ENCODE assay signal across 1 cellular context in genomic region chr10:44975487-44976331, GRCh38.
A peak's percentile ranks its signal among the peaks of the same experiment; 100 is the strongest.
TF ChIP-seq lines count a peak whose summit lies in the region.

No MANE protein-coding gene starts in this region.

TF ChIP-seq in HepG2, 621 proteins besides CTCF, POLR2A, EP300 and RAD21 (continued from another document and continues in another):
- TF ChIP-seq HNF1A (IDR thresholded peaks at IDR 0.05; ENCODE audit: low read depth) (no peak), HNF1A (CRISPR knock-in tag; IDR thresholded peaks at IDR 0.05; ENCODE audit: borderline replicate concordance) (peak; percentile 44; the same call in 1 of the 2 replicates), KAT7 (CRISPR knock-in tag; IDR thresholded peaks at IDR 0.05; ENCODE audit: borderline replicate concordance) (no peak), ZFP36L2 (CRISPR knock-in tag; IDR thresholded peaks at IDR 0.05) (no peak), HNF4G (IDR thresholded peaks at IDR 0.05; ENCODE audit: borderline replicate concordance, low read depth, low read length) (no peak), HNF4G (CRISPR knock-in tag; IDR thresholded peaks at IDR 0.05; ENCODE audit: borderline replicate concordance, low read depth) (0 out of 2 replicates have a peak, but pooled peaks have one; percentile 4), TAF15 (IDR thresholded peaks at IDR 0.05; ENCODE audit: low read depth, low read length, poor library complexity, severe bottlenecking) (no peak), ZNF556 (CRISPR knock-in tag; IDR thresholded peaks at IDR 0.05; ENCODE audit: borderline replicate concordance) (0 out of 2 replicates have a peak, but pooled peaks have one; percentile 34), ZNF564 (CRISPR knock-in tag; IDR thresholded peaks at IDR 0.05) (0 out of 2 replicates have a peak, but pooled peaks have one; percentile 23), ZBTB1 (CRISPR knock-in tag; IDR thresholded peaks at IDR 0.05; ENCODE audit: borderline replicate concordance) (no peak), ZNF282 (IDR thresholded peaks at IDR 0.05; ENCODE audit: partially characterized antibody) (no peak), SSRP1 (CRISPR knock-in tag; IDR thresholded peaks at IDR 0.05) (no peak), ZSCAN31 (CRISPR knock-in tag; IDR thresholded peaks at IDR 0.05; ENCODE audit: low read depth) (peak; percentile 56; the same call in 1 of the 2 replicates), PHF20 (CRISPR knock-in tag; IDR thresholded peaks at IDR 0.05) (no peak; the same call in 1 of the 2 replicates), ZSCAN20 (CRISPR knock-in tag; IDR thresholded peaks at IDR 0.05; ENCODE audit: borderline replicate concordance) (no peak), MAFK (conservative IDR thresholded peaks at IDR 0.05 in 1 of 2, IDR thresholded peaks at IDR 0.05 in 1 of 2; ENCODE audit: low read length in 2 of 2) (no peak), EZH2 (conservative IDR thresholded peaks at IDR 0.05; ENCODE audit: low read depth, low read length) (no peak), ZNF737 (CRISPR knock-in tag; IDR thresholded peaks at IDR 0.05; ENCODE audit: borderline replicate concordance) (no peak; the same call in 1 of the 2 replicates), ZNF550 (CRISPR knock-in tag; IDR thresholded peaks at IDR 0.05; ENCODE audit: borderline replicate concordance) (no peak), JUND (CRISPR knock-in tag; IDR thresholded peaks at IDR 0.05) (no peak), ZNF382 (CRISPR knock-in tag; IDR thresholded peaks at IDR 0.05; ENCODE audit: borderline replicate concordance) (no peak), ZSCAN30 (CRISPR knock-in tag; IDR thresholded peaks at IDR 0.05) (no peak; the same call in 1 of the 2 replicates), ZNF687 (CRISPR knock-in tag; IDR thresholded peaks at IDR 0.05) (peak; percentile 48; the same call in 1 of the 2 replicates), BATF2 (CRISPR knock-in tag; IDR thresholded peaks at IDR 0.05) (peak; percentile 12; the same call in 1 of the 2 replicates), ZSCAN9 (CRISPR knock-in tag; IDR thresholded peaks at IDR 0.05; ENCODE audit: borderline replicate concordance) (peak; percentile 22; the same call in 1 of the 2 replicates), AKAP8 (CRISPR knock-in tag; IDR thresholded peaks at IDR 0.05) (peak; percentile 95), ZNF878 (CRISPR knock-in tag; IDR thresholded peaks at IDR 0.05) (peak; percentile 75; the same call in 1 of the 2 replicates), ATF4 (CRISPR knock-in tag; IDR thresholded peaks at IDR 0.05) (peak in 1 of 2 experiments; percentile 63; a peak in 1 of 4 replicates), HMGXB4 (CRISPR knock-in tag; IDR thresholded peaks at IDR 0.05; ENCODE audit: borderline replicate concordance in 1 of 2, low read depth in 1 of 2) (peak; percentile 23 to 44; a peak in 1 of 4 replicates), ZEB1 (IDR thresholded peaks at IDR 0.05; ENCODE audit: insufficient replicate concordance, low read depth) (peak; percentile 45), NFYC (CRISPR knock-in tag; IDR thresholded peaks at IDR 0.05) (peak; percentile 59), ZNF724P (CRISPR knock-in tag; IDR thresholded peaks at IDR 0.05; ENCODE audit: borderline replicate concordance) (peak; percentile 10; the same call in 1 of the 2 replicates), KDM6A (CRISPR knock-in tag; IDR thresholded peaks at IDR 0.05; ENCODE audit: low read depth) (peak; percentile 22; the same call in 1 of the 2 replicates), RCOR2 (CRISPR knock-in tag; IDR thresholded peaks at IDR 0.05) (no peak), ZC3H4 (CRISPR knock-in tag; IDR thresholded peaks at IDR 0.05; ENCODE audit: borderline replicate concordance) (peak; percentile 99; the same call in 1 of the 2 replicates), ZNF225 (CRISPR knock-in tag; IDR thresholded peaks at IDR 0.05) (peak; percentile 59; the same call in 1 of the 2 replicates), MED1 (CRISPR knock-in tag; IDR thresholded peaks at IDR 0.05) (peak; percentile 84), ZNF329 (CRISPR knock-in tag; IDR thresholded peaks at IDR 0.05; ENCODE audit: low read depth) (no peak), ATF5 (CRISPR knock-in tag; IDR thresholded peaks at IDR 0.05; ENCODE audit: low read depth) (0 out of 2 replicates have a peak, but pooled peaks have one; percentile 57), ZNF343 (CRISPR knock-in tag; IDR thresholded peaks at IDR 0.05) (no peak), ZMAT5 (CRISPR knock-in tag; IDR thresholded peaks at IDR 0.05; ENCODE audit: borderline replicate concordance, low read depth) (no peak), ZNF782 (CRISPR knock-in tag; IDR thresholded peaks at IDR 0.05; ENCODE audit: borderline replicate concordance) (peak; percentile 82; the same call in 1 of the 2 replicates), SIN3B (IDR thresholded peaks at IDR 0.05; ENCODE audit: low read length) (no peak), HHEX (CRISPR knock-in tag; IDR thresholded peaks at IDR 0.05) (no peak), ZNF101 (CRISPR knock-in tag; IDR thresholded peaks at IDR 0.05; ENCODE audit: borderline replicate concordance, low read depth) (no peak), HOXA9 (CRISPR knock-in tag; IDR thresholded peaks at IDR 0.05; ENCODE audit: borderline replicate concordance) (peak; percentile 40; the same call in 1 of the 2 replicates), ZNF24 (IDR thresholded peaks at IDR 0.05) (no peak), TCF7 (IDR thresholded peaks at IDR 0.05; ENCODE audit: low read depth) (0 out of 2 replicates have a peak, but pooled peaks have one; percentile 8), PRPF4 (IDR thresholded peaks at IDR 0.05; ENCODE audit: low read depth, low read length, poor library complexity, severe bottlenecking) (no peak), NFKB2 (CRISPR knock-in tag; IDR thresholded peaks at IDR 0.05; ENCODE audit: borderline replicate concordance) (0 out of 2 replicates have a peak, but pooled peaks have one; percentile 15), TARDBP (CRISPR knock-in tag; IDR thresholded peaks at IDR 0.05) (peak; percentile 16; the same call in 1 of the 2 replicates), HMG20A (CRISPR knock-in tag; IDR thresholded peaks at IDR 0.05; ENCODE audit: borderline replicate concordance) (no peak), MIER3 (CRISPR knock-in tag; IDR thresholded peaks at IDR 0.05; ENCODE audit: borderline replicate concordance) (no peak; the same call in 1 of the 2 replicates), SRSF4 (IDR thresholded peaks at IDR 0.05; ENCODE audit: low read depth, low read length, poor library complexity, severe bottlenecking) (no peak), HES4 (CRISPR knock-in tag; IDR thresholded peaks at IDR 0.05; ENCODE audit: borderline replicate concordance) (no peak), PHF8 (CRISPR knock-in tag; IDR thresholded peaks at IDR 0.05) (no peak), CBX2 (IDR thresholded peaks at IDR 0.05; ENCODE audit: low read depth, low read length) (no peak), CBX2 (CRISPR knock-in tag; IDR thresholded peaks at IDR 0.05; ENCODE audit: low read depth) (no peak), CCDC6 (CRISPR knock-in tag; IDR thresholded peaks at IDR 0.05) (peak; percentile 44), ZNF546 (CRISPR knock-in tag; conservative IDR thresholded peaks at IDR 0.05) (no peak), HMGA1 (CRISPR knock-in tag; conservative IDR thresholded peaks at IDR 0.05) (no peak), ZNF83 (CRISPR knock-in tag; IDR thresholded peaks at IDR 0.05; ENCODE audit: borderline replicate concordance) (no peak), ZNF451 (CRISPR knock-in tag; IDR thresholded peaks at IDR 0.05) (peak; percentile 11; the same call in 1 of the 2 replicates), NAIF1 (CRISPR knock-in tag; IDR thresholded peaks at IDR 0.05; ENCODE audit: borderline replicate concordance) (peak; percentile 47; the same call in 1 of the 2 replicates), ZNF780A (CRISPR knock-in tag; IDR thresholded peaks at IDR 0.05) (no peak)
